Comparison of ENCODE assay signal across 1 cellular context in genomic region chr17:82205720-82206508, GRCh38.
A peak's percentile ranks its signal among the peaks of the same experiment; 100 is the strongest.
TF ChIP-seq lines count a peak whose summit lies in the region.

No MANE protein-coding gene starts in this region.

TF ChIP-seq in HepG2, 621 proteins besides CTCF, POLR2A, EP300 and RAD21 (continued from another document and continues in another):
- TF ChIP-seq TRIM22 (IDR thresholded peaks at IDR 0.05) = no peak
- TF ChIP-seq ZFYVE20 (CRISPR knock-in tag; IDR thresholded peaks at IDR 0.05; ENCODE audit: borderline replicate concordance, low read depth) = no peak
- 0 out of 2 replicates have a peak, but pooled peaks have one; percentile 39 for TF ChIP-seq ZNF136 (CRISPR knock-in tag; IDR thresholded peaks at IDR 0.05; ENCODE audit: low read depth)
- no peak for TF ChIP-seq HOXA9 (CRISPR knock-in tag; IDR thresholded peaks at IDR 0.05; ENCODE audit: borderline replicate concordance)
- no peak for TF ChIP-seq AFF4 (CRISPR knock-in tag; IDR thresholded peaks at IDR 0.05)
- no peak for TF ChIP-seq KLF9 (CRISPR knock-in tag; IDR thresholded peaks at IDR 0.05; ENCODE audit: low read depth)
- no peak for TF ChIP-seq NFE2 (CRISPR knock-in tag; IDR thresholded peaks at IDR 0.05)
- no peak for TF ChIP-seq ZNF431 (CRISPR knock-in tag; IDR thresholded peaks at IDR 0.05; ENCODE audit: borderline replicate concordance, low read depth)
- TF ChIP-seq IRF1 (CRISPR knock-in tag; IDR thresholded peaks at IDR 0.05; ENCODE audit: low read depth) = no peak
- TF ChIP-seq MLX (CRISPR knock-in tag; IDR thresholded peaks at IDR 0.05) = peak; percentile 57
- TF ChIP-seq ZNF562 (CRISPR knock-in tag; IDR thresholded peaks at IDR 0.05; ENCODE audit: borderline replicate concordance) = no peak
- TF ChIP-seq KLF16 (CRISPR knock-in tag; IDR thresholded peaks at IDR 0.05) = peak in 1 of 2 experiments; percentile 80; a peak in 2 of 4 replicates
- peak; percentile 52; the same call in 1 of the 2 replicates for TF ChIP-seq SOX5 (CRISPR knock-in tag; IDR thresholded peaks at IDR 0.05; ENCODE audit: borderline replicate concordance)
- TF ChIP-seq TBX3 (IDR thresholded peaks at IDR 0.05; ENCODE audit: borderline replicate concordance) = no peak
- no peak for TF ChIP-seq ZNF343 (CRISPR knock-in tag; IDR thresholded peaks at IDR 0.05)
- peak; percentile 79; the same call in 1 of the 2 replicates for TF ChIP-seq ZNF691 (CRISPR knock-in tag; IDR thresholded peaks at IDR 0.05; ENCODE audit: borderline replicate concordance, low read depth)
- no peak for TF ChIP-seq ZNF83 (CRISPR knock-in tag; IDR thresholded peaks at IDR 0.05; ENCODE audit: borderline replicate concordance)
- TF ChIP-seq MIXL1 (CRISPR knock-in tag; IDR thresholded peaks at IDR 0.05) = peak; percentile 78
- TF ChIP-seq ZNF572 (CRISPR knock-in tag; IDR thresholded peaks at IDR 0.05) = no peak
- peak; percentile 77 for TF ChIP-seq HDAC2 (CRISPR knock-in tag; IDR thresholded peaks at IDR 0.05)
- no peak for TF ChIP-seq SRSF1 (optimal IDR thresholded peaks at IDR 0.05; ENCODE audit: low read depth, low read length)
- TF ChIP-seq ZNF230 (CRISPR knock-in tag; IDR thresholded peaks at IDR 0.05) = no peak
- no peak for TF ChIP-seq ELK4 (CRISPR knock-in tag; IDR thresholded peaks at IDR 0.05; ENCODE audit: borderline replicate concordance)
- TF ChIP-seq NCOA1 (CRISPR knock-in tag; IDR thresholded peaks at IDR 0.05) = peak; percentile 71; the same call in 1 of the 2 replicates
- TF ChIP-seq ZNF383 (CRISPR knock-in tag; IDR thresholded peaks at IDR 0.05; ENCODE audit: borderline replicate concordance) = no peak
- TF ChIP-seq MYNN (CRISPR knock-in tag; IDR thresholded peaks at IDR 0.05; ENCODE audit: low read depth) = peak; percentile 87; the same call in 1 of the 2 replicates
- TF ChIP-seq NPAS2 (CRISPR knock-in tag; IDR thresholded peaks at IDR 0.05; ENCODE audit: borderline replicate concordance) = no peak
- 0 out of 2 replicates have a peak, but pooled peaks have one; percentile 64 for TF ChIP-seq ZNF784 (CRISPR knock-in tag; IDR thresholded peaks at IDR 0.05; ENCODE audit: borderline replicate concordance)
- TF ChIP-seq ZNF329 (CRISPR knock-in tag; IDR thresholded peaks at IDR 0.05; ENCODE audit: low read depth) = no peak
- no peak for TF ChIP-seq ZFP82 (CRISPR knock-in tag; IDR thresholded peaks at IDR 0.05; ENCODE audit: borderline replicate concordance)
- no peak for TF ChIP-seq ZNF253 (CRISPR knock-in tag; IDR thresholded peaks at IDR 0.05; ENCODE audit: borderline replicate concordance)
- no peak for TF ChIP-seq ZNF790 (CRISPR knock-in tag; IDR thresholded peaks at IDR 0.05; ENCODE audit: borderline replicate concordance)
- TF ChIP-seq NFE2L1 (CRISPR knock-in tag; IDR thresholded peaks at IDR 0.05; ENCODE audit: borderline replicate concordance) = no peak
- TF ChIP-seq SRSF9 (IDR thresholded peaks at IDR 0.05; ENCODE audit: borderline replicate concordance, insufficient read depth, low read depth, low read length, poor library complexity, severe bottlenecking) = no peak
- TF ChIP-seq XBP1 (CRISPR knock-in tag; IDR thresholded peaks at IDR 0.05) = no peak
- no peak for TF ChIP-seq SMARCE1 (IDR thresholded peaks at IDR 0.05; ENCODE audit: borderline replicate concordance)
- no peak for TF ChIP-seq ZNF766 (CRISPR knock-in tag; IDR thresholded peaks at IDR 0.05; ENCODE audit: borderline replicate concordance)
- no peak for TF ChIP-seq NBN (conservative IDR thresholded peaks at IDR 0.05)
- TF ChIP-seq HDAC6 (IDR thresholded peaks at IDR 0.05; ENCODE audit: low read depth, low read length) = no peak
- TF ChIP-seq ZSCAN20 (CRISPR knock-in tag; IDR thresholded peaks at IDR 0.05; ENCODE audit: borderline replicate concordance) = no peak
- no peak for TF ChIP-seq NFYC (CRISPR knock-in tag; IDR thresholded peaks at IDR 0.05)
- TF ChIP-seq DRAP1 (CRISPR knock-in tag; IDR thresholded peaks at IDR 0.05) = peak; percentile 73
- no peak for TF ChIP-seq KDM5A (IDR thresholded peaks at IDR 0.05; ENCODE audit: borderline replicate concordance, low read length)
- 0 out of 2 replicates have a peak, but pooled peaks have one; percentile 21 for TF ChIP-seq HINFP (CRISPR knock-in tag; IDR thresholded peaks at IDR 0.05; ENCODE audit: low read depth)
- TF ChIP-seq SSRP1 (CRISPR knock-in tag; IDR thresholded peaks at IDR 0.05) = peak; percentile 90; the same call in 1 of the 2 replicates
- no peak for TF ChIP-seq ZNF576 (CRISPR knock-in tag; IDR thresholded peaks at IDR 0.05)
- TF ChIP-seq HCFC1 (IDR thresholded peaks at IDR 0.05; ENCODE audit: low read depth, low read length) = no peak
- no peak for TF ChIP-seq ZNF710 (CRISPR knock-in tag; IDR thresholded peaks at IDR 0.05; ENCODE audit: borderline replicate concordance)
- TF ChIP-seq ATF7 (IDR thresholded peaks at IDR 0.05) = no peak
- no peak for TF ChIP-seq ATF7 (CRISPR knock-in tag; IDR thresholded peaks at IDR 0.05)
- no peak for TF ChIP-seq ZNF143 (CRISPR knock-in tag; IDR thresholded peaks at IDR 0.05)
- TF ChIP-seq ZNF451 (CRISPR knock-in tag; IDR thresholded peaks at IDR 0.05) = no peak
- TF ChIP-seq THAP9 (CRISPR knock-in tag; IDR thresholded peaks at IDR 0.05; ENCODE audit: borderline replicate concordance) = peak; percentile 66; the same call in 1 of the 2 replicates
